Comparison of ENCODE assay signal across 13 cellular contexts in the genomic region with DNA sequence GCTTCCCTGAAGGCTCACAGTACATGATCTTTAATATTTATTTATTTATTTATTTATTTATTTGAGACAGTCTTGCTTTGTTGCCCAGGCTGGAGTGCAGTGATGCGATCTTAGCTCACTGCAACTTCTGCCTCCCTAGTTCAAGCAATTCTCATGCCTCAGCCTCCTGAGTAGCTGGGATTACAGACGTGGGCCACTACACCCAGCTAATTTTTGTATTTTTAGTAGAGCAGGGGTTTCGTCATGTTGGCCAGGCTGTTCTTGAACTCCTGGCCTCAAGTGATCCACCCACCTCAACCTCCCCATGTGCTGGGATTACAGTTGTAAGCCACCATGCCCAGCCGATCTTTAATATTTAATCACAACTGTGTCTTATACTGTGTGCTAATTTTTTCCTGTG. TPM values are rescaled to one million over a fixed set of nuclear protein-coding genes. Genes with fewer than 3 reads are reported as not detected.
DNase-seq lines count a peak whose midpoint lies in the region; ATAC-seq and TF ChIP-seq lines count a peak whose summit lies in the region.
"Not testable (repeated sequence)": the region's sequence is repeated elsewhere in the genome, so short reads cannot be mapped to it uniquely, and the experiment has no call there.
"Had no signal": no experiment of that assay in that cellular context is flagged by ENCODE, and none has a peak within 500 bp of the region (broad histone marks: within the 10 kb centered on the region; RNA-seq: fewer than 3 reads in every experiment).

No MANE protein-coding gene starts in this region.

- not testable (repeated sequence) for H3K4me3 ChIP-seq in DND-41 (ENCODE audit: low read depth in 1 of 2, low read length in 2 of 2); HCT116 (replicated peaks in 1 of 2; ENCODE audit: low read depth in 1 of 2, low read length in 2 of 2); OCI-LY1 (ENCODE audit: low read depth, low read length, poor library complexity, severe bottlenecking)

- not testable (repeated sequence) for H3K4me3 Mint-ChIP-seq in memory B cell

- DNase-seq in DND-41; HCT116 (ENCODE audit: low read depth, low spot score); memory B cell (ENCODE audit: low spot score in 2 of 2): not testable (repeated sequence)
- DNase-seq in NAMALWA (ENCODE audit: low spot score): peak; percentile 57

- BruUV-seq in HCT116 (replicated peaks; lab: Mats Ljungman, UMichigan): not testable (repeated sequence)

- peaks cover 12% of the 10 kb centered on the region for H3K4me1 Mint-ChIP-seq in memory B cell

- H3F3A ChIP-seq in OCI-LY1 (ENCODE audit: insufficient read depth, low read length): peaks cover 37% of the 10 kb centered on the region

- not testable (repeated sequence) for TF ChIP-seq RAD21 in HCT116 (IDR thresholded peaks at IDR 0.05; ENCODE audit: low read depth)

- H3K9me3 Mint-ChIP-seq in memory B cell: not testable (repeated sequence)

- H4K20me1 ChIP-seq in DND-41 (ENCODE audit: insufficient read depth, low read length); HCT116 (ENCODE audit: insufficient read depth); OCI-LY1 (ENCODE audit: insufficient read depth, low read length): not testable (repeated sequence)

- H3K79me2 ChIP-seq in DND-41 (ENCODE audit: insufficient read depth, low read length); HCT116 (ENCODE audit: insufficient read depth, low read length); OCI-LY1 (ENCODE audit: insufficient read depth, low read length): not testable (repeated sequence)

- not testable (repeated sequence) for H3K9me3 ChIP-seq in DND-41 (ENCODE audit: insufficient read depth, low read length, severe bottlenecking); HCT116 (ENCODE audit: control insufficient read depth in 1 of 2, insufficient read depth in 1 of 2, low read depth in 1 of 2, low read length in 2 of 2); OCI-LY1 (ENCODE audit: low read length)

- not testable (repeated sequence) for H3K9me2 ChIP-seq in HCT116 (ENCODE audit: insufficient read depth); OCI-LY1 (ENCODE audit: low read depth, low read length)

- not testable (repeated sequence) for H3K27me3 Mint-ChIP-seq in memory B cell

- H3K4me1 ChIP-seq in DND-41 (ENCODE audit: insufficient read depth, low read length) (peaks cover 32% of the 10 kb centered on the region), OCI-LY1 (ENCODE audit: insufficient read depth, low read length, severe bottlenecking) (peaks cover 55% of the 10 kb centered on the region)
- not testable (repeated sequence) for H3K4me1 ChIP-seq in HCT116 (ENCODE audit: control insufficient read depth in 1 of 2, insufficient read depth in 2 of 2, low read length in 2 of 2)

- CTCF ChIA-PET in HCT116 (lab: Charles Lee): interaction anchor here (1.6 to 2.7 kb wide), 3 partner anchors 34 to 359 kb away, joined by 4 to 32 read pairs (median 6); no protein-coding TSS in a partner anchor

- not testable (repeated sequence) for TF ChIP-seq POLR2A in HCT116 (IDR thresholded peaks at IDR 0.05; ENCODE audit: borderline replicate concordance, extremely low read depth, insufficient read depth, insufficient read length)

- not testable (repeated sequence) for TF ChIP-seq CTCF in DND-41 (IDR thresholded peaks at IDR 0.05; ENCODE audit: borderline replicate concordance, extremely low read depth, low read length, poor library complexity, severe bottlenecking); HCT116 (IDR thresholded peaks at IDR 0.05 in 2 of 3, conservative IDR thresholded peaks at IDR 0.05 in 1 of 3; ENCODE audit: borderline replicate concordance in 1 of 3, insufficient read depth in 1 of 3, low read depth in 2 of 3, low read length in 2 of 3); OCI-LY1 (IDR thresholded peaks at IDR 0.05; ENCODE audit: low read length)

- not testable (repeated sequence) for H3K36me3 ChIP-seq in DND-41 (ENCODE audit: insufficient read depth, low read length); HCT116 (ENCODE audit: control insufficient read depth in 1 of 2, insufficient read depth in 2 of 2, low read length in 2 of 2)
- H3K36me3 ChIP-seq in OCI-LY1 (ENCODE audit: insufficient read depth, low read length): peaks cover 45% of the 10 kb centered on the region

- H3K27ac ChIP-seq in DND-41 (ENCODE audit: low read length) (0 out of 2 replicates have a peak overlapping the region, but pooled peaks have one; percentile 25), OCI-LY1 (ENCODE audit: low read depth, low read length, poor library complexity, severe bottlenecking) (peak overlapping the region; percentile 66)
- H3K27ac ChIP-seq in HCT116 (ENCODE audit: low read depth, low read length): not testable (repeated sequence)

- intact Hi-C loops in HCT116 (cut with micrococcal nuclease): loop anchor here (10.0 kb wide), 1 partner anchor 534 kb away; no protein-coding TSS in a partner anchor

- H2AFZ ChIP-seq in DND-41 (ENCODE audit: low read depth, low read length); OCI-LY1 (ENCODE audit: low read length): not testable (repeated sequence)
- peak overlapping the region; percentile 100 for H2AFZ ChIP-seq in HCT116 (ENCODE audit: low read depth, low read length, poor library complexity, severe bottlenecking)

- H3K27me3 ChIP-seq in DND-41 (ENCODE audit: insufficient read depth, low read length, poor library complexity); HCT116 (ENCODE audit: insufficient read depth, low read length); OCI-LY1 (ENCODE audit: insufficient read depth, low read length): not testable (repeated sequence)

- not testable (repeated sequence) for H3K36me3 Mint-ChIP-seq in memory B cell

- RAD21 ChIA-PET in HCT116 (lab: Charles Lee; ENCODE audit: low non-redundant PET in 1 of 2, low total read pairs in 2 of 2, uncharacterized antibody in 2 of 2, unreplicated experiment in 2 of 2): interaction anchor here in 1 of 2 experiments (1.0 kb wide), 1 partner anchor 49 kb away, joined by 3 read pairs; no protein-coding TSS in a partner anchor

- H3K9ac ChIP-seq in DND-41 (ENCODE audit: low read depth, low read length); HCT116 (ENCODE audit: low read length); OCI-LY1 (ENCODE audit: low read length): not testable (repeated sequence)

- H3K4me2 ChIP-seq in DND-41 (ENCODE audit: insufficient read depth, low read length); HCT116 (ENCODE audit: low read length); OCI-LY1 (ENCODE audit: low read length): not testable (repeated sequence)

- not testable (repeated sequence) for ATAC-seq in DND-41 (ENCODE audit: insufficient read depth, low read depth); HCT116; memory B cell (ENCODE audit: low read depth)
- ATAC-seq in GM18867 (IDR thresholded peaks at IDR 0.05; ENCODE audit: unreplicated experiment): peak; percentile 5

- POLR2A ChIA-PET in HCT116 (lab: Charles Lee): not testable (repeated sequence)

- peak overlapping the region; percentile 76 for H3K27ac Mint-ChIP-seq in memory B cell

RNA-seq across cellular contexts. Expression of a gene that starts 15.6 kb away (rescaled TPM):
- total RNA-seq in HCT116 (2021; ENCODE audit: unreplicated experiment): 0.79 TPM
- 0.32 TPM in 1 of 2 replicates, not detected in the other for polyA plus RNA-seq in HCT116 (2012)
- total RNA-seq: A673, Caco-2, Calu3 had no signal

RNA-seq across cellular contexts. Expression of a gene that starts 22.2 kb away (rescaled TPM):
- total RNA-seq in HCT116 (2021; ENCODE audit: unreplicated experiment): not detected
- not detected in 2 replicates for polyA plus RNA-seq in HCT116 (2012)
- total RNA-seq: A673; Caco-2; CD4-positive, alpha-beta T cell; CD8-positive, alpha-beta T cell had no signal

RNA-seq across cellular contexts. Expression of a gene that starts 37.6 kb away (rescaled TPM):
- total RNA-seq in HCT116 (2021; ENCODE audit: unreplicated experiment): 33.7 TPM
- polyA plus RNA-seq in HCT116 (2012): 28.3 and 30.6 TPM in 2 replicates

RNA-seq across cellular contexts. Expression of a gene that starts 58.7 kb away (rescaled TPM):
- not detected for total RNA-seq in HCT116 (2021; ENCODE audit: unreplicated experiment)
- polyA plus RNA-seq in HCT116 (2012): not detected in 2 replicates
- total RNA-seq: Calu3; CD4-positive, alpha-beta T cell; CD8-positive, alpha-beta T cell had no signal
- polyA plus RNA-seq: AG04450, BJ had no signal
